In the genomic region with DNA sequence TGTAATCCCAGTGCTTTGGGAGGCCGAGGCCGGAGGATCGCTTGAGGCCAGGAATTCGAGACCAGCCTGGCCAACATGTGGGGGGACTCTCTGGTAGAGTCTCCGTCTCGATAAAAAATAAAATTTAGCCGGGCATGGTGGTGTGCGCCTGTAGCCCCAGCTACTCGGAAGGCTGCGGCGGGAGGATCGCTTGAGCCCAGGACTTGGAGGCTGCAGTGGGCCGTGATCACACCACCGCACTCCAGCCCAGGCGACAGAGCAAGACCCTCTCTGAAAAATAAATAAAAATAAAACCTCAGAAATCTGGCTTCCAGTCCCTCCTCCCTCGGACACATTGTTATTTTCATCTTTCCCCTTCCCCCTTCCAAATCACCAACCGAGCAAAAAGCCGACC, we compare ENCODE assay signal across 6 cellular contexts. TPM values are rescaled to one million over a fixed set of nuclear protein-coding genes. Genes with fewer than 3 reads are reported as not detected.
DNase-seq lines count a peak whose midpoint lies in the region; ATAC-seq, FAIRE-seq and TF ChIP-seq lines count a peak whose summit lies in the region.

No MANE protein-coding gene starts in this region.

- DNase-seq in HCT116 (ENCODE audit: low read depth, low spot score): no peak
- DNase-seq in activated B cell treated with CpG ODN at 0.5 μM for 24 hours: no peak
- DNase-seq in kidney: no peak
- DNase-seq in SIG-M5 (lab: John Stamatoyannopoulos, UW): no peak
- no peak for DNase-seq in H4 (ENCODE audit: low spot score)
- no peak for DNase-seq in NCI-H187 treated with DMSO at 0.1 percent for 48 hours (lab: John Stamatoyannopoulos, UW)

- peak overlapping the region; percentile 98 for H3K4me2 ChIP-seq in HCT116 (ENCODE audit: low read length)

- ATAC-seq in HCT116 (peak; percentile 12), activated B cell treated with CpG ODN at 0.5 μM for 24 hours (ENCODE audit: low read depth) (peak; percentile 19)

- RAD21 ChIA-PET in HCT116 (lab: Charles Lee; ENCODE audit: low non-redundant PET in 1 of 2, low total read pairs in 2 of 2, uncharacterized antibody in 2 of 2, unreplicated experiment in 2 of 2): interaction anchor here (0.5 to 0.6 kb wide), 2 partner anchors 86 to 126 kb away, joined by 3 to 5 read pairs; no protein-coding TSS in a partner anchor

- POLR2A ChIA-PET in HCT116 (lab: Charles Lee) (interaction anchor here (0.8 to 1.8 kb wide), 7 partner anchors 10 to 214 kb away, joined by 3 to 6 read pairs (median 4); partner anchors contain the start of genes PHLDB3, PINLYP, XRCC1 and ZNF575), activated B cell treated with CpG ODN at 0.5 μM for 24 hours (lab: Charles Lee) (interaction anchor here (0.6 to 3.4 kb wide), 15 partner anchors 11 to 190 kb away, joined by 3 to 28 read pairs (median 4); partner anchors contain the start of genes KCNN4, PINLYP, SMG9 and XRCC1)

- H4K20me1 ChIP-seq in HCT116 (ENCODE audit: insufficient read depth): no peaks in the 10 kb centered on the region

- no peak for FAIRE-seq in kidney (lab: Jason Lieb, UNC)

- peaks cover 9 to 25% of the 10 kb centered on the region in 2 experiments; a peak in 3 of 4 replicates for H3K4me1 ChIP-seq in HCT116 (ENCODE audit: control insufficient read depth in 1 of 2, insufficient read depth in 2 of 2, low read length in 2 of 2)
- peaks cover 23 to 28% of the 10 kb centered on the region in 2 donors for H3K4me1 ChIP-seq in kidney (ENCODE audit: control insufficient read depth in 1 of 2, insufficient read depth in 1 of 2, low read depth in 1 of 2, low read length in 2 of 2)

- peak overlapping the region; percentile 98 for H3K4me3 Mint-ChIP-seq in activated B cell treated with CpG ODN at 0.5 μM for 24 hours

- H3K27me3 Mint-ChIP-seq in activated B cell treated with CpG ODN at 0.5 μM for 24 hours: no peaks in the 10 kb centered on the region

- intact Hi-C loops in HCT116 (cut with micrococcal nuclease): no loop called here
- intact Hi-C loops in activated B cell treated with CpG ODN at 0.5 μM for 24 hours (cut with micrococcal nuclease): loop anchor here (1.0 to 10.0 kb wide), 3 partner anchors 42 to 189 kb away; partner anchors contain the start of genes CADM4 and KCNN4
- intact Hi-C loops in kidney (cut with DNase I): no loop called here

- peak overlapping the region; percentile 71 to 92 for H3K4me3 ChIP-seq in HCT116 (replicated peaks in 1 of 2; ENCODE audit: low read depth in 1 of 2, low read length in 2 of 2)
- H3K4me3 ChIP-seq in kidney (ENCODE audit: low read length in 2 of 2): peak overlapping the region; percentile 86 to 90

- no peak for TF ChIP-seq POLR2A in HCT116 (IDR thresholded peaks at IDR 0.05; ENCODE audit: borderline replicate concordance, extremely low read depth, insufficient read depth, insufficient read length)

- peak overlapping the region; percentile 52 for H3K27ac ChIP-seq in HCT116 (ENCODE audit: low read depth, low read length)
- H3K27ac ChIP-seq in kidney (ENCODE audit: low read depth in 2 of 2, low read length in 2 of 2): peak overlapping the region; percentile 78 to 87

- TSS peak; percentile 87 for BruUV-seq in HCT116 (replicated peaks; lab: Mats Ljungman, UMichigan)

- peak overlapping the region; percentile 98 for H3K27ac Mint-ChIP-seq in activated B cell treated with CpG ODN at 0.5 μM for 24 hours

- peaks cover 51% of the 10 kb centered on the region for H3K36me3 Mint-ChIP-seq in activated B cell treated with CpG ODN at 0.5 μM for 24 hours (ENCODE audit: low read depth)

- H3K79me2 ChIP-seq in HCT116 (ENCODE audit: insufficient read depth, low read length): peaks cover 55% of the 10 kb centered on the region

- CTCF ChIA-PET in HCT116 (lab: Charles Lee) (interaction anchor here (0.7 to 2.8 kb wide), 13 partner anchors 12 to 171 kb away, joined by 3 to 20 read pairs (median 5); partner anchors contain the start of gene ZNF575), activated B cell treated with CpG ODN at 0.5 μM for 24 hours (lab: Charles Lee) (interaction anchor here (0.6 to 5.4 kb wide), 7 partner anchors 21 to 148 kb away, joined by 3 to 92 read pairs (median 8); partner anchors contain the start of genes PHLDB3, PINLYP, XRCC1 and ZNF575)

- no peak overlapping the region for H2AFZ ChIP-seq in HCT116 (ENCODE audit: low read depth, low read length, poor library complexity, severe bottlenecking)

- peaks cover 46% of the 10 kb centered on the region for H3K4me1 Mint-ChIP-seq in activated B cell treated with CpG ODN at 0.5 μM for 24 hours

- no peaks in the 10 kb centered on the region for H3K27me3 ChIP-seq in HCT116 (ENCODE audit: insufficient read depth, low read length)

- H3K36me3 ChIP-seq in HCT116 (ENCODE audit: control insufficient read depth in 1 of 2, insufficient read depth in 2 of 2, low read length in 2 of 2) (peaks cover 11 to 24% of the 10 kb centered on the region in 2 experiments; a peak in 3 of 4 replicates), kidney (ENCODE audit: control insufficient read depth in 1 of 2, insufficient read depth in 2 of 2, low read length in 2 of 2) (peaks cover 6 to 13% of the 10 kb centered on the region in 2 donors)

- H3K9ac ChIP-seq in HCT116 (ENCODE audit: low read length) (peak overlapping the region; percentile 87), kidney (ENCODE audit: low read length in 2 of 2) (peak overlapping the region; percentile 79 to 92)

- TF ChIP-seq CTCF in HCT116 (IDR thresholded peaks at IDR 0.05 in 2 of 3, conservative IDR thresholded peaks at IDR 0.05 in 1 of 3; ENCODE audit: borderline replicate concordance in 1 of 3, insufficient read depth in 1 of 3, low read depth in 2 of 3, low read length in 2 of 3) (no peak), activated B cell treated with CpG ODN at 0.5 μM for 24 hours (IDR thresholded peaks at IDR 0.05) (no peak), kidney (IDR thresholded peaks at IDR 0.05; ENCODE audit: borderline replicate concordance, extremely low read depth, insufficient read depth) (no peak)

- H3K9me2 ChIP-seq in HCT116 (ENCODE audit: insufficient read depth): no peaks in the 10 kb centered on the region

- TF ChIP-seq RAD21 in HCT116 (IDR thresholded peaks at IDR 0.05; ENCODE audit: low read depth): no peak

- H3K9me3 Mint-ChIP-seq in activated B cell treated with CpG ODN at 0.5 μM for 24 hours: no peaks in the 10 kb centered on the region

- H3K9me3 ChIP-seq in HCT116 (ENCODE audit: control insufficient read depth in 1 of 2, insufficient read depth in 1 of 2, low read depth in 1 of 2, low read length in 2 of 2) (no peaks in the 10 kb centered on the region), kidney (ENCODE audit: control insufficient read depth in 1 of 2, low read length in 2 of 2) (no peaks in the 10 kb centered on the region)

TF ChIP-seq in HCT116, 20 proteins besides CTCF, POLR2A, EP300 and RAD21:
- TF ChIP-seq EZH2phosphoT487 (IDR thresholded peaks at IDR 0.05; ENCODE audit: borderline replicate concordance) (no peak), FOSL1 (IDR thresholded peaks at IDR 0.05; ENCODE audit: low read depth) (no peak), SIN3A (IDR thresholded peaks at IDR 0.05; ENCODE audit: low read depth) (0 out of 2 replicates have a peak, but pooled peaks have one; percentile 57)

RNA-seq across cellular contexts. Expression of gene IRGQ, which starts 0.3 kb away (rescaled TPM):
- total RNA-seq in HCT116 (2021; ENCODE audit: unreplicated experiment): 14.6 TPM
- 3.4 and 3.9 TPM in 2 replicates for polyA plus RNA-seq in HCT116 (2012)
- total RNA-seq in activated B cell treated with CpG ODN at 0.5 μM for 24 hours: 13.1 and 14.1 TPM in 2 replicates
- 24.2 TPM for total RNA-seq in kidney
- 9.5 TPM for polyA plus RNA-seq in kidney (ENCODE audit: insufficient read depth, low read depth, low replicate concordance)
- 20.6 and 22.4 TPM in 2 replicates for total RNA-seq in H4 (2014; rRNA removed; shearing (Covaris generic))

RNA-seq across cellular contexts. Expression of gene ZNF576, which starts 0.8 kb away (rescaled TPM):
- total RNA-seq in HCT116 (2021; ENCODE audit: unreplicated experiment) (11.2 TPM), activated B cell treated with CpG ODN at 0.5 μM for 24 hours (14.5 and 17.3 TPM in 2 replicates), kidney (15.3 TPM)
- polyA plus RNA-seq in HCT116 (2012): 11.4 and 11.9 TPM in 2 replicates
- 25.6 TPM for polyA plus RNA-seq in kidney (ENCODE audit: insufficient read depth, low read depth, low replicate concordance)
- total RNA-seq in H4 (2014; rRNA removed; shearing (Covaris generic)): 12.5 and 17.7 TPM in 2 replicates

RNA-seq across cellular contexts. Expression of gene SRRM5, which starts 16.3 kb away (rescaled TPM):
- not detected for total RNA-seq in HCT116 (2021; ENCODE audit: unreplicated experiment)
- polyA plus RNA-seq in HCT116 (2012): 0.16 and 0.20 TPM in 2 replicates
- total RNA-seq in activated B cell treated with CpG ODN at 0.5 μM for 24 hours: 0.29 and 0.42 TPM in 2 replicates
- total RNA-seq in kidney: 0.28 TPM
- polyA plus RNA-seq in kidney (ENCODE audit: insufficient read depth, low read depth, low replicate concordance): 0.22 TPM
- not detected in 2 replicates for total RNA-seq in H4 (2014; rRNA removed; shearing (Covaris generic))

RNA-seq across cellular contexts. Expression of gene PINLYP, which starts 20.0 kb away (rescaled TPM):
- total RNA-seq in HCT116 (2021; ENCODE audit: unreplicated experiment): 0.17 TPM
- polyA plus RNA-seq in HCT116 (2012): 0.12 and 0.40 TPM in 2 replicates
- total RNA-seq in activated B cell treated with CpG ODN at 0.5 μM for 24 hours: 1.9 and 2.1 TPM in 2 replicates
- 14.8 TPM for total RNA-seq in kidney
- 41.8 TPM for polyA plus RNA-seq in kidney (ENCODE audit: insufficient read depth, low read depth, low replicate concordance)
- total RNA-seq in H4 (2014; rRNA removed; shearing (Covaris generic)): not detected in 2 replicates

RNA-seq across cellular contexts. Expression of gene XRCC1, which starts 20.3 kb away (rescaled TPM):
- total RNA-seq in HCT116 (2021; ENCODE audit: unreplicated experiment): 37.4 TPM
- 28.7 and 35.0 TPM in 2 replicates for polyA plus RNA-seq in HCT116 (2012)
- total RNA-seq in activated B cell treated with CpG ODN at 0.5 μM for 24 hours: 31.9 and 34.5 TPM in 2 replicates
- total RNA-seq in kidney: 24.5 TPM
- polyA plus RNA-seq in kidney (ENCODE audit: insufficient read depth, low read depth, low replicate concordance): 19.3 TPM
- total RNA-seq in H4 (2014; rRNA removed; shearing (Covaris generic)): 29.2 and 31.0 TPM in 2 replicates
